ENCODE assay signal across 1 cellular context in the genomic region with DNA sequence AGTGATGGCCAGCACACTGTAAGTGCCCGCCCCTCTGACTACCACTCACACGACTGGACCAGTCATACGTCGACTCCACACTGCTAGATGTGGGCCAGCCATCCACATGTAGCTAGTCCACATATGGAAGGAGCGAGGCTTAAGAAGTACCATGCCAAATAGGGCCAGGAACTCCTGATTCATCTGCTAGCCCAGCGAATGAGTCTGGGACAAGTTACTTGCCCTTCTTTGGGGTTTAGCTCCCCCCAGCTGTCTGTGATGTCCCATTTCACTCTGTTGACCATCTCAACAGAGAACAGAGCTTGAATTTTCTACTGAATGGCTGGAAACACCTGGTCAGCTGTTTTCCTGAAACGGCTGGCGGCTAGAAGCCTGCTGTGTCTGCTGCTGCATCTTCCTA.
TF ChIP-seq lines count a peak whose summit lies in the region.

No MANE protein-coding gene starts in this region.

TF ChIP-seq in endothelial cell of umbilical vein, 7 proteins besides CTCF, POLR2A, EP300 and RAD21 (continued from another document):
- TF ChIP-seq, protein P1, sequence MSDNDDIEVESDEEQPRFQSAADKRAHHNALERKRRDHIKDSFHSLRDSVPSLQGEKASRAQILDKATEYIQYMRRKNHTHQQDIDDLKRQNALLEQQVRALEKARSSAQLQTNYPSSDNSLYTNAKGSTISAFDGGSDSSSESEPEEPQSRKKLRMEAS (IDR thresholded peaks at IDR 0.05; ENCODE audit: insufficient read depth, insufficient read length), result no peak
- TF ChIP-seq GATA2 (IDR thresholded peaks at IDR 0.05; ENCODE audit: insufficient read depth, insufficient read length, low read depth, low read length), result no peak
TF ChIP-seq in endothelial cell of umbilical vein: peak in this region for 0.
